In genomic region chr17:29733151-29733550, GRCh38 we compare ENCODE assay signal across 13 cellular contexts.
DNase-seq lines count a peak whose midpoint lies in the region; ATAC-seq, FAIRE-seq and TF ChIP-seq lines count a peak whose summit lies in the region.
"Had no signal": no experiment of that assay in that cellular context is flagged by ENCODE, and none has a peak within 500 bp of the region (broad histone marks: within the 10 kb centered on the region; RNA-seq: fewer than 3 reads in every experiment).

No MANE protein-coding gene starts in this region.

- BruUV-seq in IMR-90 (replicated peaks; lab: Mats Ljungman, UMichigan), result no TSS peak

- no peak overlapping the region for H3K27ac ChIP-seq in CD4-positive, CD25-positive, alpha-beta regulatory T cell (ENCODE audit: insufficient read depth, low read length, poor library complexity, severe bottlenecking)
- H3K27ac ChIP-seq in IMR-90 (ENCODE audit: insufficient read depth, low read length) (peak overlapping the region; percentile 99), substantia nigra (ENCODE audit: low read depth, low read length, poor library complexity, severe bottlenecking) (no peak overlapping the region), gastroesophageal sphincter (peak overlapping the region in 2 of 4 donors; percentile 1 to 25)
- H3K27ac ChIP-seq: ascending aorta had no signal

- no peaks in the 10 kb centered on the region for H3K9me3 ChIP-seq in CD4-positive, CD25-positive, alpha-beta regulatory T cell (ENCODE audit: control insufficient read depth in 2 of 2, low read length in 2 of 2)
- H3K9me3 ChIP-seq in IMR-90 (ENCODE audit: control insufficient read depth, insufficient read depth, low read length), result no peaks in the 10 kb centered on the region
- no peaks in the 10 kb centered on the region for H3K9me3 ChIP-seq in gastroesophageal sphincter

- WGBS in IMR-90 (ENCODE audit: extremely low coverage in 2 of 2, insufficient read length in 1 of 2), 2 experiments, result no CpG with 5 or more reads among the region's 2 CpGs
- 51 to 59% methylated on average over 2 of the region's 2 CpGs for WGBS in gastroesophageal sphincter (ENCODE audit: low coverage in 1 of 2), 2 donors

- intact Hi-C loops in IMR-90 (cut with micrococcal nuclease), result no loop called here

- H2BK15ac ChIP-seq in IMR-90 (ENCODE audit: low read depth, low read length), result peak overlapping the region; percentile 53; the same call in 1 of the 3 replicates

- H2AK9ac ChIP-seq in IMR-90 (replicated peaks; ENCODE audit: low read depth, low read length, poor library complexity), result no peak overlapping the region

- no peak overlapping the region for H2AK5ac ChIP-seq in IMR-90 (ENCODE audit: low read depth, low read length)

- H3K14ac ChIP-seq in IMR-90 (replicated peaks; ENCODE audit: low read depth, low read length), result peak overlapping the region; percentile 49; the same call in 1 of the 2 replicates

- FAIRE-seq in endometrium (lab: Jason Lieb, UNC), result peak; percentile 48

- H3K9me1 ChIP-seq in IMR-90 (ENCODE audit: insufficient read depth, low read length), result peaks cover 11% of the 10 kb centered on the region; the same call in 1 of the 2 replicates

- no peaks in the 10 kb centered on the region for H3K36me3 ChIP-seq in CD4-positive, CD25-positive, alpha-beta regulatory T cell (ENCODE audit: control insufficient read depth, insufficient read depth, low read length)
- H3K36me3 ChIP-seq in IMR-90 (ENCODE audit: control insufficient read depth, insufficient read depth, low read length) (no peaks in the 10 kb centered on the region; the same call in 1 of the 2 replicates), gastroesophageal sphincter (peaks cover 0 to 3% of the 10 kb centered on the region in 2 donors)
- H3K36me3 ChIP-seq: ascending aorta had no signal

- H3K56ac ChIP-seq in IMR-90 (ENCODE audit: extremely low read depth, insufficient read depth, low read length), result peak overlapping the region; percentile 60; the same call in 1 of the 2 replicates

- peak overlapping the region; percentile 79 for H4K5ac ChIP-seq in IMR-90 (ENCODE audit: low read depth, low read length)

- no peak for TF ChIP-seq CTCF in IMR-90 (conservative IDR thresholded peaks at IDR 0.05; ENCODE audit: low read depth, low read length)
- TF ChIP-seq CTCF in gastroesophageal sphincter (IDR thresholded peaks at IDR 0.05), result no peak

- peak overlapping the region; percentile 73 for H2BK20ac ChIP-seq in IMR-90 (ENCODE audit: low read depth, low read length)

- H3K27me3 ChIP-seq in CD4-positive, CD25-positive, alpha-beta regulatory T cell (ENCODE audit: control insufficient read depth, insufficient read depth, low read length), result no peaks in the 10 kb centered on the region
- H3K27me3 ChIP-seq in IMR-90 (ENCODE audit: control insufficient read depth, insufficient read depth, low read length), result no peaks in the 10 kb centered on the region
- no peaks in the 10 kb centered on the region for H3K27me3 ChIP-seq in gastroesophageal sphincter
- H3K27me3 ChIP-seq: ascending aorta had no signal

- peaks cover 13% of the 10 kb centered on the region for H3K36me3 Mint-ChIP-seq in CD4-positive, CD25-positive, alpha-beta regulatory T cell
- H3K36me3 Mint-ChIP-seq in natural killer cell treated with Interleukin-12 subunit alpha and Interleukin-12 subunit beta and Interleukin-15 and Interleukin-18, amount 100 ng/mL, for 72 hours, result peaks cover 14% of the 10 kb centered on the region

- H3K79me1 ChIP-seq in IMR-90 (ENCODE audit: low read depth in 1 of 2, low read length in 2 of 2), result peaks cover 0 to 11% of the 10 kb centered on the region in 2 experiments; a peak in 3 of 4 replicates

- H4K91ac ChIP-seq in IMR-90 (ENCODE audit: insufficient read depth, low read depth, low read length), result peak overlapping the region; percentile 80

- peak overlapping the region; percentile 83 for H3K4me2 ChIP-seq in IMR-90 (ENCODE audit: low read depth, low read length)

- H3K27me3 Mint-ChIP-seq in CD4-positive, CD25-positive, alpha-beta regulatory T cell, result no peaks in the 10 kb centered on the region
- no peaks in the 10 kb centered on the region for H3K27me3 Mint-ChIP-seq in natural killer cell treated with Interleukin-12 subunit alpha and Interleukin-12 subunit beta and Interleukin-15 and Interleukin-18, amount 100 ng/mL, for 72 hours

- H2BK120ac ChIP-seq in IMR-90 (ENCODE audit: low read depth, low read length), result peak overlapping the region; percentile 81

- dilution Hi-C loops in IMR-90 (cut with HindIII; ENCODE audit: low sequenced_read_pairs, unreplicated experiment), result no loop called here

- H3K4ac ChIP-seq in IMR-90 (ENCODE audit: low read depth, low read length), result peak overlapping the region; percentile 69; the same call in 1 of the 2 replicates

- peak overlapping the region; percentile 51 for H3K23ac ChIP-seq in IMR-90 (ENCODE audit: low read depth, low read length)

- H2AFZ ChIP-seq in IMR-90 (replicated peaks; ENCODE audit: low read length, poor library complexity), result no peak overlapping the region

- in situ Hi-C loops in IMR-90 (cut with MboI; ENCODE audit: low sequenced_read_pairs), result no loop called here

- no peak for DNase-seq in CD4-positive, CD25-positive, alpha-beta regulatory T cell
- peak; percentile 42 for DNase-seq in IMR-90
- DNase-seq in natural killer cell treated with Interleukin-12 subunit alpha and Interleukin-12 subunit beta and Interleukin-15 and Interleukin-18, amount 100 ng/mL, for 72 hours (ENCODE audit: low spot score), result no peak
- DNase-seq in substantia nigra (lab: John Stamatoyannopoulos, UW), result no peak
- DNase-seq: DMS53, foreskin melanocyte, left colon, NCI-H2171, nucleus accumbens had no signal

- TF ChIP-seq POLR2A in IMR-90 (IDR thresholded peaks at IDR 0.05; ENCODE audit: low read depth, low read length), result no peak
- no peak for TF ChIP-seq POLR2A in gastroesophageal sphincter (IDR thresholded peaks at IDR 0.05)

- peak overlapping the region; percentile 4 for H3K4me3 ChIP-seq in CD4-positive, CD25-positive, alpha-beta regulatory T cell (ENCODE audit: low read depth, low read length)
- H3K4me3 ChIP-seq in IMR-90 (ENCODE audit: insufficient read depth, low read depth, low read length) (no peak overlapping the region), gastroesophageal sphincter (no peak overlapping the region)
- H3K4me3 ChIP-seq: ascending aorta had no signal

- H3K9me3 Mint-ChIP-seq in CD4-positive, CD25-positive, alpha-beta regulatory T cell, result peaks cover 0 to 4% (median 0%) of the 10 kb centered on the region in 7 donors
- no peaks in the 10 kb centered on the region for H3K9me3 Mint-ChIP-seq in natural killer cell treated with Interleukin-12 subunit alpha and Interleukin-12 subunit beta and Interleukin-15 and Interleukin-18, amount 100 ng/mL, for 72 hours

- POLR2A ChIA-PET in IMR-90 (lab: Charles Lee; ENCODE audit: unreplicated experiment), result interaction anchor here (0.6 kb wide), 1 partner anchor 784 kb away, joined by 7 read pairs; no protein-coding TSS in a partner anchor

- H3K4me3 Mint-ChIP-seq in CD4-positive, CD25-positive, alpha-beta regulatory T cell, result peak overlapping the region in 1 of 4 donors; percentile 20
- H3K4me3 Mint-ChIP-seq in natural killer cell treated with Interleukin-12 subunit alpha and Interleukin-12 subunit beta and Interleukin-15 and Interleukin-18, amount 100 ng/mL, for 72 hours, result no peak overlapping the region

- CTCF ChIA-PET in IMR-90 (lab: Yijun Ruan, JAX), result interaction anchor here (0.6 kb wide), 1 partner anchor 968 kb away, joined by 4 read pairs; no protein-coding TSS in a partner anchor

- peak overlapping the region; percentile 60 to 93 (median 73) for H3K27ac Mint-ChIP-seq in CD4-positive, CD25-positive, alpha-beta regulatory T cell
- H3K27ac Mint-ChIP-seq in natural killer cell treated with Interleukin-12 subunit alpha and Interleukin-12 subunit beta and Interleukin-15 and Interleukin-18, amount 100 ng/mL, for 72 hours, result peak overlapping the region; percentile 27 to 75

- H3K9ac ChIP-seq in IMR-90 (ENCODE audit: low read depth, low read length), result peak overlapping the region; percentile 70; the same call in 1 of the 2 replicates

- H3K4me1 ChIP-seq in CD4-positive, CD25-positive, alpha-beta regulatory T cell (ENCODE audit: control insufficient read depth, insufficient read depth, low read length, poor library complexity, severe bottlenecking), result peaks cover 5% of the 10 kb centered on the region
- H3K4me1 ChIP-seq in IMR-90 (ENCODE audit: control insufficient read depth, insufficient read depth, low read length) (peaks cover 25% of the 10 kb centered on the region), gastroesophageal sphincter (peaks cover 9 to 38% (median 14%) of the 10 kb centered on the region in 3 donors)
- H3K4me1 ChIP-seq: ascending aorta had no signal

- H3K18ac ChIP-seq in IMR-90 (ENCODE audit: low read depth, low read length), result peak overlapping the region; percentile 95

- no peak for TF ChIP-seq EP300 in gastroesophageal sphincter (IDR thresholded peaks at IDR 0.05)

- no peak for ATAC-seq in CD4-positive, CD25-positive, alpha-beta regulatory T cell (ENCODE audit: low read depth in 2 of 2)
- ATAC-seq in IMR-90 (ENCODE audit: low read depth), result peak; percentile 60
- no peak for ATAC-seq in natural killer cell treated with Interleukin-12 subunit alpha and Interleukin-12 subunit beta and Interleukin-15 and Interleukin-18, amount 100 ng/mL, for 72 hours
- no peak for ATAC-seq in GM19023 (IDR thresholded peaks at IDR 0.05; ENCODE audit: unreplicated experiment)
- no peak for ATAC-seq in gastroesophageal sphincter
- ATAC-seq: left colon had no signal

- peak overlapping the region; percentile 22 for H2BK5ac ChIP-seq in IMR-90 (ENCODE audit: low read depth, low read length, poor library complexity, severe bottlenecking)

- peak overlapping the region; percentile 46 to 54 for H4K8ac ChIP-seq in IMR-90 (ENCODE audit: low read depth in 2 of 2, low read length in 2 of 2)

- TF ChIP-seq RAD21 in IMR-90 (IDR thresholded peaks at IDR 0.05; ENCODE audit: low read length), result no peak

- peaks cover 6% of the 10 kb centered on the region; the same call in 1 of the 2 replicates for H4K20me1 ChIP-seq in IMR-90 (ENCODE audit: insufficient read depth, low read length)

- H3K4me1 Mint-ChIP-seq in CD4-positive, CD25-positive, alpha-beta regulatory T cell, result peaks cover 29 to 72% (median 46%) of the 10 kb centered on the region in 4 donors
- peaks cover 30 to 38% of the 10 kb centered on the region in 2 donors for H3K4me1 Mint-ChIP-seq in natural killer cell treated with Interleukin-12 subunit alpha and Interleukin-12 subunit beta and Interleukin-15 and Interleukin-18, amount 100 ng/mL, for 72 hours (ENCODE audit: low read depth in 2 of 2)

TF ChIP-seq in IMR-90, 13 proteins besides CTCF, POLR2A, EP300 and RAD21 (continues in another document):
- TF ChIP-seq USF2 (IDR thresholded peaks at IDR 0.05; ENCODE audit: low read depth, low read length) (no peak), MAZ (IDR thresholded peaks at IDR 0.05; ENCODE audit: borderline replicate concordance, low read depth, low read length) (no peak), RCOR1 (IDR thresholded peaks at IDR 0.05; ENCODE audit: insufficient replicate concordance, low read length) (no peak)
